Comparison of ENCODE assay signal across 1 cellular context in genomic region chr10:133083422-133084100, GRCh38.
TF ChIP-seq lines count a peak whose summit lies in the region.

No MANE protein-coding gene starts in this region.

TF ChIP-seq in H1, 55 proteins besides CTCF, POLR2A, EP300 and RAD21:
- no peak for TF ChIP-seq CREB1 (IDR thresholded peaks at IDR 0.05)
- TF ChIP-seq SIX5 (IDR thresholded peaks at IDR 0.05; ENCODE audit: low read depth, low read length), result no peak
